In genomic region chr3:196117809-196118208, GRCh38 we compare ENCODE assay signal across 17 cellular contexts. TPM values are rescaled to one million over a fixed set of nuclear protein-coding genes. Genes with fewer than 3 reads are reported as not detected.
DNase-seq lines count a peak whose midpoint lies in the region; ATAC-seq, FAIRE-seq and TF ChIP-seq lines count a peak whose summit lies in the region.
"Had no signal": no experiment of that assay in that cellular context is flagged by ENCODE, and none has a peak within 500 bp of the region (broad histone marks: within the 10 kb centered on the region; RNA-seq: fewer than 3 reads in every experiment).

No MANE protein-coding gene starts in this region.

- H3K4me2 ChIP-seq in DOHH2 (ENCODE audit: low read length) = peak overlapping the region; percentile 36

- intact Hi-C loops in left ventricle myocardium superior (cut with micrococcal nuclease) = no loop called here
- intact Hi-C loops in dorsolateral prefrontal cortex (cut with DNase I) = no loop called here

- no peaks in the 10 kb centered on the region for H3K9me2 ChIP-seq in DOHH2 (replicated peaks; ENCODE audit: control insufficient read depth, low read length)

- no peaks in the 10 kb centered on the region for H3K79me2 ChIP-seq in DOHH2 (ENCODE audit: control insufficient read depth, low read length)

- FAIRE-seq in H54 (lab: Jason Lieb, UNC) = no peak
- FAIRE-seq: colon, endothelial cell of umbilical vein had no signal

- TF ChIP-seq POLR2A in H54 (IDR thresholded peaks at IDR 0.05; ENCODE audit: low read depth, low read length) = no peak

- peak; percentile 92 for ATAC-seq in left ventricle myocardium superior

- H3K36me3 ChIP-seq in DOHH2 (ENCODE audit: control insufficient read depth, low read length) = no peaks in the 10 kb centered on the region

- H3K4me3 ChIP-seq in DOHH2 (ENCODE audit: low read length) (no peak overlapping the region), dorsolateral prefrontal cortex (no peak overlapping the region)
- H3K4me3 ChIP-seq: testis had no signal

- DNase-seq in KBM-7 (peak; percentile 83), SIG-M5 (lab: John Stamatoyannopoulos, UW) (peak; percentile 34), left ventricle myocardium superior (no peak), H54 (ENCODE audit: insufficient read length, low spot score) (no peak), dorsolateral prefrontal cortex (no peak), NCI-H146 treated with DMSO at 0.1 percent for 48 hours (lab: John Stamatoyannopoulos, UW; ENCODE audit: unreplicated experiment) (no peak), retina (no peak)
- DNase-seq: activated CD4-positive, alpha-beta T cell treated with anti-CD3 and anti-CD28 coated beads for 1 hour; activated naive CD4-positive, alpha-beta T cell; foreskin fibroblast; left cardiac atrium; NCI-H1436; stimulated activated CD4-positive, alpha-beta T cell treated with anti-CD3 and anti-CD28 coated beads, Interleukin-4, amount 100 ng/mL, for 1 hour; testis had no signal

- TF ChIP-seq CTCF in DOHH2 (IDR thresholded peaks at IDR 0.05; ENCODE audit: low read depth, low read length, poor library complexity, severe bottlenecking) (no peak), dorsolateral prefrontal cortex (IDR thresholded peaks at IDR 0.05 in 54 of 56, conservative IDR thresholded peaks at IDR 0.05 in 2 of 56; ENCODE audit: low read depth in 1 of 56, partially characterized antibody in 56 of 56) (no peak)

- H3K4me1 ChIP-seq in DOHH2 (ENCODE audit: control insufficient read depth, low read length) = peaks cover 44% of the 10 kb centered on the region

- in situ Hi-C loops in KBM-7 (cut with MboI; ENCODE audit: low pct_unique_long_range_greater_than_20kb, low sequenced_read_pairs) = no loop called here

- no peaks in the 10 kb centered on the region for H4K20me1 ChIP-seq in DOHH2 (ENCODE audit: control insufficient read depth, insufficient read depth, low read depth, low read length)

- H3K27ac ChIP-seq in DOHH2 (ENCODE audit: low read depth, low read length) = no peak overlapping the region
- no peak overlapping the region for H3K27ac ChIP-seq in dorsolateral prefrontal cortex
- H3K27ac ChIP-seq: testis had no signal

- 0 out of 2 replicates have a peak, but pooled peaks cover 3% of the 10 kb centered on the region for H3F3A ChIP-seq in DOHH2 (ENCODE audit: control insufficient read depth, insufficient read depth)

- H3K27me3 ChIP-seq in DOHH2 (ENCODE audit: control insufficient read depth, low read length) (no peaks in the 10 kb centered on the region; the same call in 1 of the 2 replicates), dorsolateral prefrontal cortex (no peaks in the 10 kb centered on the region)
- H3K27me3 ChIP-seq: testis had no signal

- no peaks in the 10 kb centered on the region for H3K9me3 ChIP-seq in DOHH2 (ENCODE audit: control insufficient read depth, insufficient read depth, low read length)
- H3K9me3 ChIP-seq: testis had no signal

RNA-seq across cellular contexts. Expression of gene TFRC, which starts 35.9 kb away (rescaled TPM):
- total RNA-seq in left ventricle myocardium superior (61.2 TPM), dorsolateral prefrontal cortex (100 to 1,000 TPM in 60 of 120 experiments, 10 to 100 TPM in 60; 54.9 to 178 (median 99.8) TPM)

Comparison
In these comparisons a context has a peak if more than half of its experiments do, and no peak if none do; other contexts are left out.
1. DNase-seq: peak in KBM-7 (single experiment) and SIG-M5 (single experiment); none in left ventricle myocardium superior (single experiment), H54 (single experiment), dorsolateral prefrontal cortex (0 of 10), NCI-H146 treated with DMSO at 0.1 percent for 48 hours (single experiment) and retina (single experiment).